ENCODE assay signal across 20 cellular contexts in the genomic region with DNA sequence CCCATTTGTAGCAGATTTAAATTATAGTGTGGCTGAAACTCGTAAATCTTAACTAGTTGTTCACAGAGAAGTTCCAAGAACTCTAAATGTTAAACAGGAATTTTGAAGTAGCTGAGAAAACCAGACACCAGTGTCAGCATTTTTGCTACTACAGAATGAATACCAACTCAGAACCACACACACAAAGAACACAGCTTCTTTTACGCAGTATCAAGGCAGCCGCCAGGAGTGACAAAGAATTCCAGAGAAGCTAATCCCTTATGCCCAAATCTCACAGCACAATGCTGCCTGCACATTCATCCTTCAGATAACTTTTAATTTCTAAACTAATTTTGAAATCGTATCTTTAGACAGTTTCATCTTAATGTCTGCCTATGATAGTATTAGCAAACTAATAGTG. TPM values are rescaled to one million over a fixed set of nuclear protein-coding genes. Genes with fewer than 3 reads are reported as not detected.
DNase-seq lines count a peak whose midpoint lies in the region; ATAC-seq and TF ChIP-seq lines count a peak whose summit lies in the region.
"Had no signal": no experiment of that assay in that cellular context is flagged by ENCODE, and none has a peak within 500 bp of the region (broad histone marks: within the 10 kb centered on the region; RNA-seq: fewer than 3 reads in every experiment).

No MANE protein-coding gene starts in this region.

- H3K9me3 ChIP-seq in SK-N-SH (no peaks in the 10 kb centered on the region), smooth muscle cell (replicated peaks; ENCODE audit: low read depth) (no peaks in the 10 kb centered on the region)
- H3K9me3 ChIP-seq: SJSA1 had no signal

- CTCF ChIA-PET in SK-N-SH (lab: Yijun Ruan, JAX): interaction anchor here (0.6 to 12.3 kb wide), 33 partner anchors 8 to 570 kb away, joined by 3 to 292 read pairs (median 5); a partner anchor contains a TSS

- TF ChIP-seq EP300 in SK-N-SH (IDR thresholded peaks at IDR 0.05; ENCODE audit: borderline replicate concordance in 1 of 2, low read depth in 1 of 2, low read length in 1 of 2): no peak

- H3K36me3 ChIP-seq in SK-N-SH (replicated peaks in 1 of 2; ENCODE audit: control insufficient read depth in 1 of 2, insufficient read depth in 2 of 2, low read length in 1 of 2) (no peaks in the 10 kb centered on the region), smooth muscle cell (ENCODE audit: low read depth) (no peaks in the 10 kb centered on the region)
- H3K36me3 ChIP-seq: SJSA1 had no signal

- H3K27ac ChIP-seq in SK-N-SH (ENCODE audit: low read depth in 2 of 2, low read length in 1 of 2) (no peak overlapping the region), smooth muscle cell (ENCODE audit: low read depth) (no peak overlapping the region)
- H3K27ac ChIP-seq: 22Rv1, HL-60, KMS-11, PC-9, SJSA1 had no signal

- H3K79me2 ChIP-seq in SK-N-SH (ENCODE audit: insufficient read depth) (no peaks in the 10 kb centered on the region), smooth muscle cell (ENCODE audit: low read depth) (no peaks in the 10 kb centered on the region)

- 67% methylated on average over 4 of the region's 4 CpGs for WGBS in SK-N-SH (ENCODE audit: low lambda C conversion rate)
- WGBS in smooth muscle cell (ENCODE audit: low lambda C conversion rate): 42% methylated on average over 4 of the region's 4 CpGs

- DNase-seq in SK-N-SH: no peak
- peak; percentile 33 for DNase-seq in NCI-H82 treated with DMSO at 0.1 percent for 48 hours (lab: John Stamatoyannopoulos, UW; ENCODE audit: unreplicated experiment)
- DNase-seq in islet precursor cell: peak; percentile 64
- no peak for DNase-seq in smooth muscle cell (lab: John Stamatoyannopoulos, UW; ENCODE audit: unreplicated experiment)
- DNase-seq in NCI-H2227 (lab: John Stamatoyannopoulos, UW; ENCODE audit: unreplicated experiment): no peak
- no peak for DNase-seq in NOMO-1 (lab: John Stamatoyannopoulos, UW; ENCODE audit: unreplicated experiment in 2 of 2)
- DNase-seq: Calu3; DND-41; GOT3; NCI-H2081 treated with DMSO at 0.1 percent for 48 hours; NK-92 treated with Interleukin-12 subunit alpha and Interleukin-12 subunit beta, amount 100 ng/mL, for 24 hours had no signal

- H2AFZ ChIP-seq in SK-N-SH (ENCODE audit: low read depth) (peak overlapping the region; percentile 22; the same call in 1 of the 2 replicates), smooth muscle cell (ENCODE audit: low read depth) (peak overlapping the region; percentile 65)
- H2AFZ ChIP-seq: PC-9 had no signal

- no peak for ATAC-seq in SK-N-SH treated with all-trans-retinoic acid at 6 μM for 48 hours
- ATAC-seq in GM18511 (IDR thresholded peaks at IDR 0.05; ENCODE audit: unreplicated experiment): no peak
- ATAC-seq: Right ventricle myocardium inferior had no signal

- H3F3A ChIP-seq in SK-N-SH (replicated peaks; ENCODE audit: insufficient read depth): no peaks in the 10 kb centered on the region
- no peaks in the 10 kb centered on the region for H3F3A ChIP-seq in smooth muscle cell (ENCODE audit: low read depth)

- POLR2A ChIA-PET in SK-N-SH (lab: Yijun Ruan, JAX): no interaction called here

- no peak for TF ChIP-seq CTCF in SK-N-SH (IDR thresholded peaks at IDR 0.05)
- no peak for TF ChIP-seq CTCF in smooth muscle cell (IDR thresholded peaks at IDR 0.05; ENCODE audit: borderline replicate concordance, insufficient read depth, poor library complexity, severe bottlenecking)

- H3K9ac ChIP-seq in SK-N-SH (no peak overlapping the region), smooth muscle cell (ENCODE audit: low read depth) (no peak overlapping the region)
- H3K9ac ChIP-seq: KMS-11 had no signal

- H4K20me1 ChIP-seq in SK-N-SH (ENCODE audit: insufficient read depth) (no peaks in the 10 kb centered on the region), smooth muscle cell (ENCODE audit: low read depth) (no peaks in the 10 kb centered on the region)

- H3K27me3 ChIP-seq in SK-N-SH (ENCODE audit: insufficient read depth) (no peaks in the 10 kb centered on the region), smooth muscle cell (ENCODE audit: low read depth) (no peaks in the 10 kb centered on the region)
- H3K27me3 ChIP-seq: SJSA1 had no signal

- no peak overlapping the region for H3K4me2 ChIP-seq in SK-N-SH
- peak overlapping the region; percentile 32 for H3K4me2 ChIP-seq in smooth muscle cell
- H3K4me2 ChIP-seq: KMS-11, PC-9 had no signal

- no peaks in the 10 kb centered on the region for H3K9me2 ChIP-seq in SK-N-SH

- TF ChIP-seq RAD21 in SK-N-SH (IDR thresholded peaks at IDR 0.05; ENCODE audit: low read length): no peak

- H3K4me1 ChIP-seq in SK-N-SH (ENCODE audit: control insufficient read depth in 1 of 2, insufficient read depth in 2 of 2, low read depth in 1 of 2, low read length in 1 of 2) (peaks cover 0 to 2% of the 10 kb centered on the region in 2 experiments; a peak in 2 of 4 replicates), smooth muscle cell (ENCODE audit: low read depth) (peaks cover 8% of the 10 kb centered on the region)
- H3K4me1 ChIP-seq: SJSA1 had no signal

- H3K4me3 ChIP-seq in SK-N-SH (ENCODE audit: low read depth in 2 of 2, low read length in 1 of 2) (no peak overlapping the region), smooth muscle cell (no peak overlapping the region)
- H3K4me3 ChIP-seq: PC-9, SJSA1 had no signal

TF ChIP-seq in SK-N-SH, 30 proteins besides CTCF, POLR2A, EP300 and RAD21 (continues in another document):
- no peak for TF ChIP-seq RFX5 (IDR thresholded peaks at IDR 0.05; ENCODE audit: low read length)
- no peak for TF ChIP-seq EZH2phosphoT487 (IDR thresholded peaks at IDR 0.05; ENCODE audit: borderline replicate concordance, low read depth)
- TF ChIP-seq, protein P1, sequence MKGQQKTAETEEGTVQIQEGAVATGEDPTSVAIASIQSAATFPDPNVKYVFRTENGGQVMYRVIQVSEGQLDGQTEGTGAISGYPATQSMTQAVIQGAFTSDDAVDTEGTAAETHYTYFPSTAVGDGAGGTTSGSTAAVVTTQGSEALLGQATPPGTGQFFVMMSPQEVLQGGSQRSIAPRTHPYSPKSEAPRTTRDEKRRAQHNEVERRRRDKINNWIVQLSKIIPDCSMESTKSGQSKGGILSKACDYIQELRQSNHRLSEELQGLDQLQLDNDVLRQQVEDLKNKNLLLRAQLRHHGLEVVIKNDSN (IDR thresholded peaks at IDR 0.05; ENCODE audit: borderline replicate concordance, low read depth): no peak
- TF ChIP-seq JUND (IDR thresholded peaks at IDR 0.05): no peak
- no peak for TF ChIP-seq ELF1 (IDR thresholded peaks at IDR 0.05)
- no peak for TF ChIP-seq RCOR1 (IDR thresholded peaks at IDR 0.05; ENCODE audit: low read length)
- no peak for TF ChIP-seq GATA2 (CRISPR knock-in tag; IDR thresholded peaks at IDR 0.05)
- TF ChIP-seq YY1 (IDR thresholded peaks at IDR 0.05; ENCODE audit: low read depth): no peak

TF ChIP-seq in SK-N-SH treated with all-trans-retinoic acid at 6 μM for 48 hours, 23 proteins besides CTCF, POLR2A, EP300 and RAD21 (continues in another document):
- no peak for TF ChIP-seq TOX (CRISPR knock-in tag; IDR thresholded peaks at IDR 0.05; ENCODE audit: borderline replicate concordance)
- TF ChIP-seq GLIS3 (CRISPR knock-in tag; IDR thresholded peaks at IDR 0.05): no peak
- TF ChIP-seq TCF4 (CRISPR knock-in tag; IDR thresholded peaks at IDR 0.05; ENCODE audit: borderline replicate concordance): no peak
- TF ChIP-seq SNAI2 (CRISPR knock-in tag; IDR thresholded peaks at IDR 0.05): no peak
- TF ChIP-seq, protein P2, sequence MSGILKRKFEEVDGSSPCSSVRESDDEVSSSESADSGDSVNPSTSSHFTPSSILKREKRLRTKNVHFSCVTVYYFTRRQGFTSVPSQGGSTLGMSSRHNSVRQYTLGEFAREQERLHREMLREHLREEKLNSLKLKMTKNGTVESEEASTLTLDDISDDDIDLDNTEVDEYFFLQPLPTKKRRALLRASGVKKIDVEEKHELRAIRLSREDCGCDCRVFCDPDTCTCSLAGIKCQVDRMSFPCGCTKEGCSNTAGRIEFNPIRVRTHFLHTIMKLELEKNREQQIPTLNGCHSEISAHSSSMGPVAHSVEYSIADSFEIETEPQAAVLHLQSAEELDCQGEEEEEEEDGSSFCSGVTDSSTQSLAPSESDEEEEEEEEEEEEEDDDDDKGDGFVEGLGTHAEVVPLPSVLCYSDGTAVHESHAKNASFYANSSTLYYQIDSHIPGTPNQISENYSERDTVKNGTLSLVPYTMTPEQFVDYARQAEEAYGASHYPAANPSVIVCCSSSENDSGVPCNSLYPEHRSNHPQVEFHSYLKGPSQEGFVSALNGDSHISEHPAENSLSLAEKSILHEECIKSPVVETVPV (CRISPR knock-in tag; IDR thresholded peaks at IDR 0.05): no peak
- TF ChIP-seq ZNF565 (CRISPR knock-in tag; conservative IDR thresholded peaks at IDR 0.05; ENCODE audit: low read depth): no peak
- no peak for TF ChIP-seq ZC3H10 (CRISPR knock-in tag; IDR thresholded peaks at IDR 0.05)
- TF ChIP-seq, protein P3, sequence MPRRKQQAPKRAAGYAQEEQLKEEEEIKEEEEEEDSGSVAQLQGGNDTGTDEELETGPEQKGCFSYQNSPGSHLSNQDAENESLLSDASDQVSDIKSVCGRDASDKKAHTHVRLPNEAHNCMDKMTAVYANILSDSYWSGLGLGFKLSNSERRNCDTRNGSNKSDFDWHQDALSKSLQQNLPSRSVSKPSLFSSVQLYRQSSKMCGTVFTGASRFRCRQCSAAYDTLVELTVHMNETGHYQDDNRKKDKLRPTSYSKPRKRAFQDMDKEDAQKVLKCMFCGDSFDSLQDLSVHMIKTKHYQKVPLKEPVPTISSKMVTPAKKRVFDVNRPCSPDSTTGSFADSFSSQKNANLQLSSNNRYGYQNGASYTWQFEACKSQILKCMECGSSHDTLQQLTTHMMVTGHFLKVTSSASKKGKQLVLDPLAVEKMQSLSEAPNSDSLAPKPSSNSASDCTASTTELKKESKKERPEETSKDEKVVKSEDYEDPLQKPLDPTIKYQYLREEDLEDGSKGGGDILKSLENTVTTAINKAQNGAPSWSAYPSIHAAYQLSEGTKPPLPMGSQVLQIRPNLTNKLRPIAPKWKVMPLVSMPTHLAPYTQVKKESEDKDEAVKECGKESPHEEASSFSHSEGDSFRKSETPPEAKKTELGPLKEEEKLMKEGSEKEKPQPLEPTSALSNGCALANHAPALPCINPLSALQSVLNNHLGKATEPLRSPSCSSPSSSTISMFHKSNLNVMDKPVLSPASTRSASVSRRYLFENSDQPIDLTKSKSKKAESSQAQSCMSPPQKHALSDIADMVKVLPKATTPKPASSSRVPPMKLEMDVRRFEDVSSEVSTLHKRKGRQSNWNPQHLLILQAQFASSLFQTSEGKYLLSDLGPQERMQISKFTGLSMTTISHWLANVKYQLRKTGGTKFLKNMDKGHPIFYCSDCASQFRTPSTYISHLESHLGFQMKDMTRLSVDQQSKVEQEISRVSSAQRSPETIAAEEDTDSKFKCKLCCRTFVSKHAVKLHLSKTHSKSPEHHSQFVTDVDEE (CRISPR knock-in tag; IDR thresholded peaks at IDR 0.05): no peak
- TF ChIP-seq RARB (CRISPR knock-in tag; IDR thresholded peaks at IDR 0.05): no peak
- no peak for TF ChIP-seq PPARA (CRISPR knock-in tag; IDR thresholded peaks at IDR 0.05; ENCODE audit: borderline replicate concordance)

RNA-seq across cellular contexts. Expression of a gene that starts 37.4 kb away (rescaled TPM):
- polyA plus RNA-seq in SK-N-SH (2012; rRNA removed) (0.76 and 0.96 TPM in 2 replicates), smooth muscle cell (4.4 and 6.4 TPM in 2 replicates)
- polyA plus RNA-seq in SK-N-SH (2012; cell fraction: cytosol; rRNA removed): 1.2 and 1.6 TPM in 2 replicates
- polyA plus RNA-seq in SK-N-SH (2012; cell fraction: nucleus; rRNA removed): 0.36 and 1.0 TPM in 2 replicates
- 11.6 and 21.1 TPM in 2 replicates for total RNA-seq in smooth muscle cell
- total RNA-seq: Calu3, PC-9, Right ventricle myocardium inferior had no signal
- polyA plus RNA-seq: IgD-negative memory B cell had no signal

Comparison
In these comparisons a context has a peak if more than half of its experiments do, and no peak if none do; other contexts are left out.
1. DNase-seq: peak in NCI-H82 treated with DMSO at 0.1 percent for 48 hours (single experiment) and islet precursor cell (single experiment); none in SK-N-SH (single experiment), smooth muscle cell (single experiment), NCI-H2227 (single experiment) and NOMO-1 (0 of 2).